ENCODE assay signal across 8 cellular contexts in genomic region chr10:13223241-13223640, GRCh38. TPM values are rescaled to one million over a fixed set of nuclear protein-coding genes. Genes with fewer than 3 reads are reported as not detected.
"Had no signal": no experiment of that assay in that cellular context is flagged by ENCODE, and none has a peak within 500 bp of the region (broad histone marks: within the 10 kb centered on the region; RNA-seq: fewer than 3 reads in every experiment).

No MANE protein-coding gene starts in this region.

- DNase-seq: IMR-90, KBM-7 had no signal

- H3K27ac ChIP-seq: HL-60 had no signal

- ATAC-seq: HepG2, K562 had no signal

- H3K4me3 ChIP-seq: K562 had no signal

RNA-seq across cellular contexts. Expression of gene UCMA, which starts 10.9 kb away (rescaled TPM):
- total RNA-seq: HepG2, HT-29, HT1080, IMR-90, K562 had no signal
- polyA plus RNA-seq: HepG2, IgD-negative memory B cell, IMR-90, K562 had no signal
